1 cellular context compared by ENCODE assay signal in the genomic region with DNA sequence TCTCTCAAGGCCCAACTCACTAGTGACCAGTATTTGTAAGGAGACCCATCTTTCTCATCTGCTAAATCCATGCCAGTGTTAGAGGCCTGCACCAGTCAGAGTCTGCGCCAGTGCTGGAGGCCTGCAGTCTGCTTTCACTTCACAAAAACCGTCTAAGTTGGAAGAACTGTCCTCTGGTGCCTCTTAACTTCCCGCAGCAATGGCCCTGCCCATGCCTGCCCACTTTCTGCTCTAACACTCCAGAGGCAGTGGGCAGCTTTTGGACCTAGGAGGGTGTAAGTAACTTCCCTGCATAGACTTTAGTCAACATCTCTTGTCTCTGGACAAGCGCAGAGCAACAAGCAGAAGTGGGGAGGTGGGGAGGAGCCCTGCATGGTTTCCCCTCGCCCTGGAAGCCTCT.
TF ChIP-seq lines count a peak whose summit lies in the region.

No MANE protein-coding gene starts in this region.

TF ChIP-seq in GM23338, 12 proteins besides CTCF, POLR2A, EP300 and RAD21 (continued from another document):
- TF ChIP-seq, protein P1, sequence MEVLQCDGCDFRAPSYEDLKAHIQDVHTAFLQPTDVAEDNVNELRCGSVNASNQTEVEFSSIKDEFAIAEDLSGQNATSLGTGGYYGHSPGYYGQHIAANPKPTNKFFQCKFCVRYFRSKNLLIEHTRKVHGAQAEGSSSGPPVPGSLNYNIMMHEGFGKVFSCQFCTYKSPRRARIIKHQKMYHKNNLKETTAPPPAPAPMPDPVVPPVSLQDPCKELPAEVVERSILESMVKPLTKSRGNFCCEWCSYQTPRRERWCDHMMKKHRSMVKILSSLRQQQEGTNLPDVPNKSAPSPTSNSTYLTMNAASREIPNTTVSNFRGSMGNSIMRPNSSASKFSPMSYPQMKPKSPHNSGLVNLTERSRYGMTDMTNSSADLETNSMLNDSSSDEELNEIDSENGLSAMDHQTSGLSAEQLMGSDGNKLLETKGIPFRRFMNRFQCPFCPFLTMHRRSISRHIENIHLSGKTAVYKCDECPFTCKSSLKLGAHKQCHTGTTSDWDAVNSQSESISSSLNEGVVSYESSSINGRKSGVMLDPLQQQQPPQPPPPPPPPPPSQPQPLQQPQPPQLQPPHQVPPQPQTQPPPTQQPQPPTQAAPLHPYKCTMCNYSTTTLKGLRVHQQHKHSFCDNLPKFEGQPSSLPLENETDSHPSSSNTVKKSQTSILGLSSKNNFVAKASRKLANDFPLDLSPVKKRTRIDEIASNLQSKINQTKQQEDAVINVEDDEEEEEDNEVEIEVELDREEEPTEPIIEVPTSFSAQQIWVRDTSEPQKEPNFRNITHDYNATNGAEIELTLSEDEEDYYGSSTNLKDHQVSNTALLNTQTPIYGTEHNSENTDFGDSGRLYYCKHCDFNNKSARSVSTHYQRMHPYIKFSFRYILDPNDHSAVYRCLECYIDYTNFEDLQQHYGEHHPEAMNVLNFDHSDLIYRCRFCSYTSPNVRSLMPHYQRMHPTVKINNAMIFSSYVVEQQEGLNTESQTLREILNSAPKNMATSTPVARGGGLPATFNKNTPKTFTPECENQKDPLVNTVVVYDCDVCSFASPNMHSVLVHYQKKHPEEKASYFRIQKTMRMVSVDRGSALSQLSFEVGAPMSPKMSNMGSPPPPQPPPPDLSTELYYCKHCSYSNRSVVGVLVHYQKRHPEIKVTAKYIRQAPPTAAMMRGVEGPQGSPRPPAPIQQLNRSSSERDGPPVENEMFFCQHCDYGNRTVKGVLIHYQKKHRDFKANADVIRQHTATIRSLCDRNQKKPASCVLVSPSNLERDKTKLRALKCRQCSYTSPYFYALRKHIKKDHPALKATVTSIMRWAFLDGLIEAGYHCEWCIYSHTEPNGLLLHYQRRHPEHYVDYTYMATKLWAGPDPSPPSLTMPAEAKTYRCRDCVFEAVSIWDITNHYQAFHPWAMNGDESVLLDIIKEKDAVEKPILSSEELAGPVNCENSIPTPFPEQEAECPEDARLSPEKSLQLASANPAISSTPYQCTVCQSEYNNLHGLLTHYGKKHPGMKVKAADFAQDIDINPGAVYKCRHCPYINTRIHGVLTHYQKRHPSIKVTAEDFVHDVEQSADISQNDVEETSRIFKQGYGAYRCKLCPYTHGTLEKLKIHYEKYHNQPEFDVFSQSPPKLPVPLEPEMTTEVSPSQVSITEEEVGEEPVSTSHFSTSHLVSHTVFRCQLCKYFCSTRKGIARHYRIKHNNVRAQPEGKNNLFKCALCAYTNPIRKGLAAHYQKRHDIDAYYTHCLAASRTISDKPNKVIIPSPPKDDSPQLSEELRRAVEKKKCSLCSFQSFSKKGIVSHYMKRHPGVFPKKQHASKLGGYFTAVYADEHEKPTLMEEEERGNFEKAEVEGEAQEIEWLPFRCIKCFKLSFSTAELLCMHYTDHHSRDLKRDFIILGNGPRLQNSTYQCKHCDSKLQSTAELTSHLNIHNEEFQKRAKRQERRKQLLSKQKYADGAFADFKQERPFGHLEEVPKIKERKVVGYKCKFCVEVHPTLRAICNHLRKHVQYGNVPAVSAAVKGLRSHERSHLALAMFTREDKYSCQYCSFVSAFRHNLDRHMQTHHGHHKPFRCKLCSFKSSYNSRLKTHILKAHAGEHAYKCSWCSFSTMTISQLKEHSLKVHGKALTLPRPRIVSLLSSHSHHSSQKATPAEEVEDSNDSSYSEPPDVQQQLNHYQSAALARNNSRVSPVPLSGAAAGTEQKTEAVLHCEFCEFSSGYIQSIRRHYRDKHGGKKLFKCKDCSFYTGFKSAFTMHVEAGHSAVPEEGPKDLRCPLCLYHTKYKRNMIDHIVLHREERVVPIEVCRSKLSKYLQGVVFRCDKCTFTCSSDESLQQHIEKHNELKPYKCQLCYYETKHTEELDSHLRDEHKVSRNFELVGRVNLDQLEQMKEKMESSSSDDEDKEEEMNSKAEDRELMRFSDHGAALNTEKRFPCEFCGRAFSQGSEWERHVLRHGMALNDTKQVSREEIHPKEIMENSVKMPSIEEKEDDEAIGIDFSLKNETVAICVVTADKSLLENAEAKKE (CRISPR knock-in tag; IDR thresholded peaks at IDR 0.05): no peak
- no peak for TF ChIP-seq NANOG (IDR thresholded peaks at IDR 0.05; ENCODE audit: borderline replicate concordance)
- TF ChIP-seq, protein P2, sequence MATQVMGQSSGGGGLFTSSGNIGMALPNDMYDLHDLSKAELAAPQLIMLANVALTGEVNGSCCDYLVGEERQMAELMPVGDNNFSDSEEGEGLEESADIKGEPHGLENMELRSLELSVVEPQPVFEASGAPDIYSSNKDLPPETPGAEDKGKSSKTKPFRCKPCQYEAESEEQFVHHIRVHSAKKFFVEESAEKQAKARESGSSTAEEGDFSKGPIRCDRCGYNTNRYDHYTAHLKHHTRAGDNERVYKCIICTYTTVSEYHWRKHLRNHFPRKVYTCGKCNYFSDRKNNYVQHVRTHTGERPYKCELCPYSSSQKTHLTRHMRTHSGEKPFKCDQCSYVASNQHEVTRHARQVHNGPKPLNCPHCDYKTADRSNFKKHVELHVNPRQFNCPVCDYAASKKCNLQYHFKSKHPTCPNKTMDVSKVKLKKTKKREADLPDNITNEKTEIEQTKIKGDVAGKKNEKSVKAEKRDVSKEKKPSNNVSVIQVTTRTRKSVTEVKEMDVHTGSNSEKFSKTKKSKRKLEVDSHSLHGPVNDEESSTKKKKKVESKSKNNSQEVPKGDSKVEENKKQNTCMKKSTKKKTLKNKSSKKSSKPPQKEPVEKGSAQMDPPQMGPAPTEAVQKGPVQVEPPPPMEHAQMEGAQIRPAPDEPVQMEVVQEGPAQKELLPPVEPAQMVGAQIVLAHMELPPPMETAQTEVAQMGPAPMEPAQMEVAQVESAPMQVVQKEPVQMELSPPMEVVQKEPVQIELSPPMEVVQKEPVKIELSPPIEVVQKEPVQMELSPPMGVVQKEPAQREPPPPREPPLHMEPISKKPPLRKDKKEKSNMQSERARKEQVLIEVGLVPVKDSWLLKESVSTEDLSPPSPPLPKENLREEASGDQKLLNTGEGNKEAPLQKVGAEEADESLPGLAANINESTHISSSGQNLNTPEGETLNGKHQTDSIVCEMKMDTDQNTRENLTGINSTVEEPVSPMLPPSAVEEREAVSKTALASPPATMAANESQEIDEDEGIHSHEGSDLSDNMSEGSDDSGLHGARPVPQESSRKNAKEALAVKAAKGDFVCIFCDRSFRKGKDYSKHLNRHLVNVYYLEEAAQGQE (IDR thresholded peaks at IDR 0.05; ENCODE audit: unreplicated experiment): no peak
- no peak for TF ChIP-seq ZNF331 (CRISPR knock-in tag; IDR thresholded peaks at IDR 0.05; ENCODE audit: low read depth)
TF ChIP-seq in GM23338: peak in this region for 0.
